Comparison of ENCODE assay signal across 8 cellular contexts in genomic region chr12:34218193-34219045, GRCh38.
DNase-seq lines count a peak whose midpoint lies in the region; FAIRE-seq and TF ChIP-seq lines count a peak whose summit lies in the region.

No MANE protein-coding gene starts in this region.

- H4K20me1 ChIP-seq in Loucy (ENCODE audit: insufficient read depth, low read length, poor library complexity, severe bottlenecking), result no peaks in the 10 kb centered on the region

- H3K4me3 Mint-ChIP-seq in activated naive CD4-positive, alpha-beta T cell treated with anti-CD3 and anti-CD28 coated beads, Interleukin-2, amount 50 U/mL, for 24 hours, result peak overlapping the region; percentile 85

- H3K27ac Mint-ChIP-seq in activated naive CD4-positive, alpha-beta T cell treated with anti-CD3 and anti-CD28 coated beads, Interleukin-2, amount 50 U/mL, for 24 hours, result peak overlapping the region; percentile 25

- intact Hi-C loops in posterior cingulate gyrus (cut with DNase I), result loop anchor here (5.0 to 10.0 kb wide), 2 partner anchors 96 to 184 kb away; no protein-coding TSS in a partner anchor

- FAIRE-seq in urothelium cell line (lab: Jason Lieb, UNC), result no peak

- no peaks in the 10 kb centered on the region for H3F3A ChIP-seq in Loucy (ENCODE audit: low read depth)

- H3K9me3 Mint-ChIP-seq in activated naive CD4-positive, alpha-beta T cell treated with anti-CD3 and anti-CD28 coated beads, Interleukin-2, amount 50 U/mL, for 24 hours, result no peaks in the 10 kb centered on the region

- peak; percentile 85 for DNase-seq in ELF-1 (ENCODE audit: low read depth, low spot score)
- peak; percentile 25 for DNase-seq in H4 (ENCODE audit: low spot score)
- peak; percentile 30 for DNase-seq in SK-N-MC (ENCODE audit: low read depth, low spot score)
- DNase-seq in cardiac muscle cell (ENCODE audit: low read depth in 1 of 2, low spot score in 1 of 2), result peak in 1 of 2 donors; percentile 45
- DNase-seq in posterior cingulate gyrus, result peak in 9 of 10 donors; percentile 44 to 89 (median 72)
- peak; percentile 76 for DNase-seq in urothelium cell line (ENCODE audit: low spot score)

- no peaks in the 10 kb centered on the region for H3K27me3 ChIP-seq in Loucy (ENCODE audit: insufficient read depth, low read length, poor library complexity, severe bottlenecking)
- H3K27me3 ChIP-seq in cardiac muscle cell, result no peaks in the 10 kb centered on the region

- peak overlapping the region; percentile 9 for H3K4me3 ChIP-seq in Loucy (ENCODE audit: low read length, poor library complexity, severe bottlenecking)
- H3K4me3 ChIP-seq in SK-N-MC, result peak overlapping the region; percentile 3
- no peak overlapping the region for H3K4me3 ChIP-seq in cardiac muscle cell

- peaks cover 6% of the 10 kb centered on the region for H3K27me3 Mint-ChIP-seq in activated naive CD4-positive, alpha-beta T cell treated with anti-CD3 and anti-CD28 coated beads, Interleukin-2, amount 50 U/mL, for 24 hours

- H3K9me3 ChIP-seq in Loucy (ENCODE audit: insufficient read depth, low read depth, low read length) (no peaks in the 10 kb centered on the region), SK-N-MC (ENCODE audit: low read depth, low read length) (no peaks in the 10 kb centered on the region), cardiac muscle cell (ENCODE audit: low read depth) (no peaks in the 10 kb centered on the region)

- H3K9me2 ChIP-seq in Loucy (replicated peaks; ENCODE audit: low read depth, low read length), result no peaks in the 10 kb centered on the region

- H3K36me3 ChIP-seq in Loucy (ENCODE audit: insufficient read depth, low read length) (no peaks in the 10 kb centered on the region), SK-N-MC (ENCODE audit: insufficient read depth, low read length) (no peaks in the 10 kb centered on the region), cardiac muscle cell (no peaks in the 10 kb centered on the region)

- H3K4me1 ChIP-seq in Loucy (ENCODE audit: insufficient read depth, low read length, poor library complexity, severe bottlenecking) (no peaks in the 10 kb centered on the region), cardiac muscle cell (ENCODE audit: low read depth) (no peaks in the 10 kb centered on the region)

- H3K79me2 ChIP-seq in Loucy (ENCODE audit: insufficient read depth, low read length), result no peaks in the 10 kb centered on the region

- H3K4me1 Mint-ChIP-seq in activated naive CD4-positive, alpha-beta T cell treated with anti-CD3 and anti-CD28 coated beads, Interleukin-2, amount 50 U/mL, for 24 hours, result peaks cover 6% of the 10 kb centered on the region

- peak overlapping the region; percentile 89 for H2AFZ ChIP-seq in Loucy (ENCODE audit: low read length)

- H3K4me2 ChIP-seq in Loucy (ENCODE audit: low read depth, low read length, poor library complexity, severe bottlenecking), result no peak overlapping the region

- H3K27ac ChIP-seq in SK-N-MC, result no peak overlapping the region
- no peak overlapping the region for H3K27ac ChIP-seq in cardiac muscle cell

- TF ChIP-seq CTCF in Loucy (conservative IDR thresholded peaks at IDR 0.05; ENCODE audit: low read length) (peak; percentile 89), cardiac muscle cell (IDR thresholded peaks at IDR 0.05; ENCODE audit: low read depth, low read length) (peak; percentile 65)

- no peak overlapping the region for H3K9ac ChIP-seq in Loucy (ENCODE audit: low read depth, low read length, poor library complexity, severe bottlenecking)
- H3K9ac ChIP-seq in SK-N-MC (ENCODE audit: insufficient read length), result no peak overlapping the region

- no peaks in the 10 kb centered on the region for H3K36me3 Mint-ChIP-seq in activated naive CD4-positive, alpha-beta T cell treated with anti-CD3 and anti-CD28 coated beads, Interleukin-2, amount 50 U/mL, for 24 hours
